Comparison of ENCODE assay signal across 9 cellular contexts in the genomic region with DNA sequence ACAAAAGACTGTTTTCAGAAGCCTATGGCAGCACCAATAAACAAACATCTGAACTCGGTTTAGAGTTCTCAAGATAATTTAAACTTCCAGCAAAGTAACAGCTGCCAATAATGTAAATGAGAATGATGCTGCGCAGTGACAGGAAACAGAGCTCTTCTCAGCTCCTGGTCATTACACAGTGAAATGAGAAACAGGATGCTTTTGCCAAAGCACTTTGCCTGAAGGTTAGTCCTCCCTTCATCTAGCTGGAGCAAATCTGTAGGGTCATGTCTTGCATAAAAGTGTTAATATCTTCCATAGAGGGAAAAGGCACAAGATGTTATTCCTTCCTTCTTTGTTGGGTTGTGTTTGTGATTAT.
DNase-seq lines count a peak whose midpoint lies in the region; ATAC-seq, FAIRE-seq and TF ChIP-seq lines count a peak whose summit lies in the region.
"Had no signal": no experiment of that assay in that cellular context is flagged by ENCODE, and none has a peak within 500 bp of the region (broad histone marks: within the 10 kb centered on the region; RNA-seq: fewer than 3 reads in every experiment).

No MANE protein-coding gene starts in this region.

- H3K9me3 ChIP-seq in GM12878 (replicated peaks; ENCODE audit: control insufficient read depth, insufficient read depth, low read length), result no peaks in the 10 kb centered on the region

- H3K79me2 ChIP-seq in GM12878 (ENCODE audit: control insufficient read depth, insufficient read depth, low read length), result peaks cover 42% of the 10 kb centered on the region

- no peak for TF ChIP-seq RAD21 in GM12878 (IDR thresholded peaks at IDR 0.05; ENCODE audit: insufficient read depth, low read depth, low read length)

- TF ChIP-seq POLR2A in GM12878 (IDR thresholded peaks at IDR 0.05; ENCODE audit: low read depth, low read length), result no peak

- peak overlapping the region; percentile 82 for H3K27ac ChIP-seq in GM12878 (ENCODE audit: control insufficient read depth, insufficient read depth)
- H3K27ac ChIP-seq in rectal smooth muscle tissue (ENCODE audit: low read depth, low read length), result peak overlapping the region; percentile 1

- no peaks in the 10 kb centered on the region for H3K27me3 ChIP-seq in GM12878 (replicated peaks in 1 of 2; ENCODE audit: control insufficient read depth in 2 of 2, insufficient read depth in 2 of 2, low read length in 1 of 2)
- H3K27me3 ChIP-seq in rectal smooth muscle tissue (ENCODE audit: control insufficient read depth, insufficient read depth, low read length), result no peaks in the 10 kb centered on the region

- H3K36me3 ChIP-seq in GM12878 (ENCODE audit: control insufficient read depth in 2 of 2, insufficient read depth in 2 of 2, low read length in 1 of 2), result no peaks in the 10 kb centered on the region
- H3K36me3 ChIP-seq in rectal smooth muscle tissue (ENCODE audit: control insufficient read depth, insufficient read depth, low read length), result no peaks in the 10 kb centered on the region

- SMC1A ChIA-PET in GM12878 (lab: Charles Lee; ENCODE audit: uncharacterized antibody, unreplicated experiment), result interaction anchor here (0.6 to 12.9 kb wide), 38 partner anchors 11 to 472 kb away, joined by 3 to 358 read pairs (median 7); partner anchors contain the start of gene DST

- no TSS peak for BruUV-seq in GM12878 (replicated peaks; lab: Mats Ljungman, UMichigan)

- DNase-seq in GM12878 (ENCODE audit: low read depth, low spot score) (no peak), NK-92 (lab: John Stamatoyannopoulos, UW; ENCODE audit: unreplicated experiment) (no peak), NCI-H2029 treated with DMSO at 0.1 percent for 48 hours (lab: John Stamatoyannopoulos, UW) (no peak)
- no peak for DNase-seq in stimulated activated CD4-positive, alpha-beta T cell treated with anti-CD3 and anti-CD28 coated beads, Interleukin-4, amount 100 ng/mL, for 24 hours
- no peak for DNase-seq in activated CD4-positive, CD25-positive, alpha-beta regulatory T cell (lab: John Stamatoyannopoulos, UW)
- DNase-seq: NCI-H1417 treated with DMSO at 0.1 percent for 48 hours had no signal

- FAIRE-seq in GM12878 (lab: Jason Lieb, UNC), result no peak

- CTCF ChIA-PET in GM12878 (lab: Yijun Ruan, JAX), result interaction anchor here (0.5 to 18.7 kb wide), 46 partner anchors 8 to 501 kb away, joined by 3 to 494 read pairs (median 6); partner anchors contain the start of genes BEND6 and DST

- 3% methylated on average over 2 of the region's 2 CpGs for WGBS in GM12878 (ENCODE audit: insufficient coverage, insufficient replicate concordance, low lambda C conversion rate, missing lambda C conversion rate)

- RAD21 ChIA-PET in GM12878 (lab: Charles Lee; ENCODE audit: unreplicated experiment), result interaction anchor here (1.0 to 17.3 kb wide), 34 partner anchors 11 to 494 kb away, joined by 3 to 450 read pairs (median 8); partner anchors contain the start of gene DST

- no peak for TF ChIP-seq CTCF in GM12878 (IDR thresholded peaks at IDR 0.05 in 2 of 3, conservative IDR thresholded peaks at IDR 0.05 in 1 of 3; ENCODE audit: control insufficient read depth in 2 of 3, extremely low read depth in 1 of 3, insufficient read depth in 1 of 3, low read depth in 3 of 3, low read length in 3 of 3)

- H3K4me3 ChIP-seq in GM12878 (peak overlapping the region; percentile 100), rectal smooth muscle tissue (ENCODE audit: low read length) (no peak overlapping the region)

- in situ Hi-C loops in GM12878 (cut with MboI), result no loop called here

- no peaks in the 10 kb centered on the region for H4K20me1 ChIP-seq in GM12878 (ENCODE audit: control insufficient read depth, insufficient read depth)

- H3K4me1 ChIP-seq in GM12878 (ENCODE audit: control insufficient read depth, insufficient read depth, low read length), result peaks cover 23% of the 10 kb centered on the region
- peaks cover 2% of the 10 kb centered on the region for H3K4me1 ChIP-seq in rectal smooth muscle tissue (ENCODE audit: control insufficient read depth, insufficient read depth, low read length)

- intact Hi-C loops in GM12878 (cut with micrococcal nuclease; ENCODE audit: unreplicated experiment), result loop anchor here (5.0 kb wide), 1 partner anchor 310 kb away; no protein-coding TSS in a partner anchor

- POLR2A ChIA-PET in GM12878 (lab: Charles Lee), result interaction anchor here (0.5 to 3.7 kb wide), 10 partner anchors 11 to 257 kb away, joined by 3 to 21 read pairs (median 4); no protein-coding TSS in a partner anchor

- TF ChIP-seq EP300 in GM12878 (IDR thresholded peaks at IDR 0.05; ENCODE audit: borderline replicate concordance in 1 of 2, control insufficient read depth in 1 of 2, low read depth in 2 of 2, low read length in 2 of 2), result no peak

- ATAC-seq in GM19035 (IDR thresholded peaks at IDR 0.05; ENCODE audit: unreplicated experiment) (peak; percentile 12), HG02938 (IDR thresholded peaks at IDR 0.05; ENCODE audit: unreplicated experiment) (peak; percentile 2), GM12878 (peak; percentile 6)

- peak overlapping the region; percentile 64 for H3K9ac ChIP-seq in GM12878 (ENCODE audit: control insufficient read depth, insufficient read depth, low read length)
- H3K9ac ChIP-seq in rectal smooth muscle tissue (ENCODE audit: low read length), result no peak overlapping the region

- peak overlapping the region; percentile 62 for H3K4me2 ChIP-seq in GM12878 (ENCODE audit: control insufficient read depth, insufficient read depth)

- peak overlapping the region; percentile 97 for H2AFZ ChIP-seq in GM12878 (ENCODE audit: control insufficient read depth, low read depth, low read length)

TF ChIP-seq in GM12878, 131 proteins besides CTCF, POLR2A, EP300 and RAD21:
- no peak for TF ChIP-seq DPF2 (IDR thresholded peaks at IDR 0.05)
- TF ChIP-seq MXI1 (IDR thresholded peaks at IDR 0.05; ENCODE audit: low read depth, low read length), result 0 out of 2 replicates have a peak, but pooled peaks have one; percentile 43
